In genomic region chr16:29995911-29996772, GRCh38 we compare ENCODE assay signal across 8 cellular contexts. TPM values are rescaled to one million over a fixed set of nuclear protein-coding genes. Genes with fewer than 3 reads are reported as not detected.
A peak's percentile ranks its signal among the peaks of the same experiment; 100 is the strongest.
DNase-seq lines count a peak whose midpoint lies in the region; ATAC-seq and TF ChIP-seq lines count a peak whose summit lies in the region.

A gene with protein sequence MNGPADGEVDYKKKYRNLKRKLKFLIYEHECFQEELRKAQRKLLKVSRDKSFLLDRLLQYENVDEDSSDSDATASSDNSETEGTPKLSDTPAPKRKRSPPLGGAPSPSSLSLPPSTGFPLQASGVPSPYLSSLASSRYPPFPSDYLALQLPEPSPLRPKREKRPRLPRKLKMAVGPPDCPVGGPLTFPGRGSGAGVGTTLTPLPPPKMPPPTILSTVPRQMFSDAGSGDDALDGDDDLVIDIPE (plus strand): TSS chr16:29996241. CDS start chr16:29996311, 70 bp downstream.

- H2AK5ac ChIP-seq in IMR-90 (ENCODE audit: low read depth, low read length) = peak within 1 kb of the TSS; percentile 97

- H3K56ac ChIP-seq in IMR-90 (ENCODE audit: extremely low read depth, insufficient read depth, low read length) = peak within 1 kb of the TSS; percentile 100

- CTCF ChIA-PET in IMR-90 (lab: Yijun Ruan, JAX) = interaction anchor here (1.7 kb wide), 1 partner anchor 181 kb away, joined by 4 read pairs; the partner anchor contains the start of gene PAGR1
- CTCF ChIA-PET in PC-3 (lab: Charles Lee) = interaction anchor here (0.5 kb wide), 1 partner anchor 9 kb away, joined by 4 read pairs; no protein-coding TSS in a partner anchor

- no peaks in the 10 kb centered on the region for H4K20me1 ChIP-seq in IMR-90 (ENCODE audit: insufficient read depth, low read length)
- no peaks in the 10 kb centered on the region for H4K20me1 ChIP-seq in PC-3 (ENCODE audit: low read length)

- peak within 1 kb of the TSS; percentile 79 for H3K27ac ChIP-seq in IMR-90 (ENCODE audit: insufficient read depth, low read length)
- peak within 1 kb of the TSS; percentile 92 for H3K27ac ChIP-seq in PC-3 (ENCODE audit: low read length)
- peak within 1 kb of the TSS; percentile 74 for H3K27ac ChIP-seq in epithelial cell of prostate

- peak within 1 kb of the TSS; percentile 99 for H3K14ac ChIP-seq in IMR-90 (replicated peaks; ENCODE audit: low read depth, low read length)

- H3K36me3 ChIP-seq in IMR-90 (ENCODE audit: control insufficient read depth, insufficient read depth, low read length) (peaks cover 16% of the 10 kb centered on the region), PC-3 (ENCODE audit: low read depth, low read length) (peaks cover 8% of the 10 kb centered on the region; the same call in 1 of the 2 replicates)

- peak within 1 kb of the TSS; percentile 37; the same call in 1 of the 2 replicates for H2BK20ac ChIP-seq in IMR-90 (ENCODE audit: low read depth, low read length)

- H3K4ac ChIP-seq in IMR-90 (ENCODE audit: low read depth, low read length) = peak within 1 kb of the TSS; percentile 99

- peak within 1 kb of the TSS; percentile 93 to 100 for H4K8ac ChIP-seq in IMR-90 (ENCODE audit: low read depth in 2 of 2, low read length in 2 of 2)

- BruUV-seq in IMR-90 (replicated peaks; lab: Mats Ljungman, UMichigan) (no TSS peak), PC-3 (replicated peaks; lab: Mats Ljungman, UMichigan) (TSS peak; percentile 34)

- 0% methylated on average over 35 of the region's 66 CpGs; no CpG with 5 or more reads in 1 of the 2 experiments for WGBS in IMR-90 (ENCODE audit: extremely low coverage in 2 of 2, insufficient read length in 1 of 2), 2 experiments

- peak within 1 kb of the TSS; percentile 69 for H4K5ac ChIP-seq in IMR-90 (ENCODE audit: low read depth, low read length)

- peaks cover 7% of the 10 kb centered on the region; the same call in 1 of the 2 replicates for H3K9me1 ChIP-seq in IMR-90 (ENCODE audit: insufficient read depth, low read length)

- POLR2A ChIA-PET in IMR-90 (lab: Charles Lee; ENCODE audit: unreplicated experiment) = interaction anchor here (0.6 kb wide), 1 partner anchor 10 kb away, joined by 5 read pairs; no protein-coding TSS in a partner anchor
- POLR2A ChIA-PET in PC-3 (lab: Charles Lee; ENCODE audit: unreplicated experiment) = no interaction called here

- H3K23ac ChIP-seq in IMR-90 (ENCODE audit: low read depth, low read length) = peak within 1 kb of the TSS; percentile 98

- H3F3A ChIP-seq in PC-3 (ENCODE audit: low read length, unreplicated experiment) = no peaks in the 10 kb centered on the region

- H3K4me3 ChIP-seq in IMR-90 (ENCODE audit: insufficient read depth, low read depth, low read length) = peak within 1 kb of the TSS; percentile 65
- peak within 1 kb of the TSS; percentile 91 for H3K4me3 ChIP-seq in PC-3 (ENCODE audit: low read length)

- peak within 1 kb of the TSS; percentile 98 for H2AK9ac ChIP-seq in IMR-90 (replicated peaks; ENCODE audit: low read depth, low read length, poor library complexity)

- H3K9ac ChIP-seq in IMR-90 (ENCODE audit: low read depth, low read length) (peak within 1 kb of the TSS; percentile 85), PC-3 (ENCODE audit: low read length) (peak within 1 kb of the TSS; percentile 100)

- TF ChIP-seq CTCF in IMR-90 (conservative IDR thresholded peaks at IDR 0.05; ENCODE audit: low read depth, low read length) (no peak), PC-3 (conservative IDR thresholded peaks at IDR 0.05; ENCODE audit: low read depth, low read length) (no peak)

- H3K4me2 ChIP-seq in IMR-90 (ENCODE audit: low read depth, low read length) = peak within 1 kb of the TSS; percentile 95
- H3K4me2 ChIP-seq in PC-3 (ENCODE audit: low read length) = peak within 1 kb of the TSS; percentile 100

- intact Hi-C loops in IMR-90 (cut with micrococcal nuclease) = loop anchor here (2.0 to 5.0 kb wide), 2 partner anchors 69 to 133 kb away; partner anchors contain the start of genes CDIPT and KCTD13
- intact Hi-C loops in PC-3 (cut with micrococcal nuclease) = loop anchor here (2.0 kb wide), 1 partner anchor 133 kb away; the partner anchor contains the start of gene CDIPT

- in situ Hi-C loops in IMR-90 (cut with MboI; ENCODE audit: low sequenced_read_pairs) = no loop called here

- peak; percentile 90 for DNase-seq in DMS114 treated with DMSO at 0.1 percent for 48 hours (lab: John Stamatoyannopoulos, UW; ENCODE audit: unreplicated experiment)
- DNase-seq in IMR-90 = peak; percentile 93
- DNase-seq in PC-3 = peak; percentile 94
- DNase-seq in activated T-cell treated with anti-CD3 and anti-CD28 coated beads for 48 hours (ENCODE audit: low read depth) = peak; percentile 99
- DNase-seq in epithelial cell of prostate (ENCODE audit: low read depth, low spot score) = peak; percentile 70
- DNase-seq in mucosa of gallbladder (ENCODE audit: low spot score) = peak; percentile 98
- peak; percentile 100 for DNase-seq in stimulated activated CD8-positive, alpha-beta memory T cell treated with anti-CD3 and anti-CD28 coated beads, Interleukin-4, amount 100 ng/mL, for 48 hours

- peak within 1 kb of the TSS; percentile 90; the same call in 1 of the 3 replicates for H2BK15ac ChIP-seq in IMR-90 (ENCODE audit: low read depth, low read length)

- dilution Hi-C loops in IMR-90 (cut with HindIII; ENCODE audit: low sequenced_read_pairs, unreplicated experiment) = no loop called here

- TF ChIP-seq POLR2A in IMR-90 (IDR thresholded peaks at IDR 0.05; ENCODE audit: low read depth, low read length) = peak; percentile 69

- H2AFZ ChIP-seq in IMR-90 (replicated peaks; ENCODE audit: low read length, poor library complexity) (peak within 1 kb of the TSS; percentile 99), PC-3 (ENCODE audit: low read length) (peak within 1 kb of the TSS; percentile 100)

- no peaks in the 10 kb centered on the region for H3K9me2 ChIP-seq in PC-3 (replicated peaks; ENCODE audit: low read length)

- peaks cover 16 to 48% of the 10 kb centered on the region in 2 experiments; a peak in 3 of 4 replicates for H3K79me1 ChIP-seq in IMR-90 (ENCODE audit: low read depth in 1 of 2, low read length in 2 of 2)

- H3K9me3 ChIP-seq in IMR-90 (ENCODE audit: control insufficient read depth, insufficient read depth, low read length) (no peaks in the 10 kb centered on the region), PC-3 (ENCODE audit: low read length) (no peaks in the 10 kb centered on the region)

- H2BK5ac ChIP-seq in IMR-90 (ENCODE audit: low read depth, low read length, poor library complexity, severe bottlenecking) = peak within 1 kb of the TSS; percentile 82

- peak within 1 kb of the TSS; percentile 88 for H2BK120ac ChIP-seq in IMR-90 (ENCODE audit: low read depth, low read length)

- peaks cover 8% of the 10 kb centered on the region for H3K4me1 ChIP-seq in IMR-90 (ENCODE audit: control insufficient read depth, insufficient read depth, low read length)
- H3K4me1 ChIP-seq in PC-3 (ENCODE audit: insufficient read depth, low read length) = peaks cover 24% of the 10 kb centered on the region

- H3K27me3 ChIP-seq in IMR-90 (ENCODE audit: control insufficient read depth, insufficient read depth, low read length) = no peaks in the 10 kb centered on the region
- no peaks in the 10 kb centered on the region for H3K27me3 ChIP-seq in PC-3 (ENCODE audit: low read length)

- ATAC-seq in GM21528 (IDR thresholded peaks at IDR 0.05; ENCODE audit: low FRiP score, unreplicated experiment) (peak; percentile 76), IMR-90 (ENCODE audit: low read depth) (peak; percentile 98), PC-3 (peak; percentile 94)

- TF ChIP-seq RAD21 in IMR-90 (IDR thresholded peaks at IDR 0.05; ENCODE audit: low read length) = peak; percentile 1; the same call in 1 of the 2 replicates

- H3K18ac ChIP-seq in IMR-90 (ENCODE audit: low read depth, low read length) = peak within 1 kb of the TSS; percentile 32

- peak within 1 kb of the TSS; percentile 99 for H4K91ac ChIP-seq in IMR-90 (ENCODE audit: insufficient read depth, low read depth, low read length)

- peaks cover 12% of the 10 kb centered on the region for H3K79me2 ChIP-seq in PC-3 (ENCODE audit: low read length)

TF ChIP-seq in IMR-90, 13 proteins besides CTCF, POLR2A, EP300 and RAD21:
- TF ChIP-seq MXI1 (IDR thresholded peaks at IDR 0.05; ENCODE audit: borderline replicate concordance, low read depth, low read length) = 0 out of 2 replicates have a peak, but pooled peaks have one; percentile 47
- TF ChIP-seq NFE2L2 (IDR thresholded peaks at IDR 0.05; ENCODE audit: low read depth, low read length) = no peak
- peak; percentile 78 for TF ChIP-seq CEBPB (IDR thresholded peaks at IDR 0.05; ENCODE audit: low read depth, low read length)
- TF ChIP-seq MAZ (IDR thresholded peaks at IDR 0.05; ENCODE audit: borderline replicate concordance, low read depth, low read length) = peak; percentile 60
- TF ChIP-seq CHD1 (IDR thresholded peaks at IDR 0.05; ENCODE audit: low read depth, low read length) = no peak
- TF ChIP-seq, protein P1, sequence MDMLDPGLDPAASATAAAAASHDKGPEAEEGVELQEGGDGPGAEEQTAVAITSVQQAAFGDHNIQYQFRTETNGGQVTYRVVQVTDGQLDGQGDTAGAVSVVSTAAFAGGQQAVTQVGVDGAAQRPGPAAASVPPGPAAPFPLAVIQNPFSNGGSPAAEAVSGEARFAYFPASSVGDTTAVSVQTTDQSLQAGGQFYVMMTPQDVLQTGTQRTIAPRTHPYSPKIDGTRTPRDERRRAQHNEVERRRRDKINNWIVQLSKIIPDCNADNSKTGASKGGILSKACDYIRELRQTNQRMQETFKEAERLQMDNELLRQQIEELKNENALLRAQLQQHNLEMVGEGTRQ (IDR thresholded peaks at IDR 0.05; ENCODE audit: low read depth, low read length) = no peak
- peak; percentile 84; the same call in 1 of the 2 replicates for TF ChIP-seq BHLHE40 (IDR thresholded peaks at IDR 0.05; ENCODE audit: low read depth, low read length)
- no peak for TF ChIP-seq RCOR1 (IDR thresholded peaks at IDR 0.05; ENCODE audit: insufficient replicate concordance, low read length)
- TF ChIP-seq, protein P2, sequence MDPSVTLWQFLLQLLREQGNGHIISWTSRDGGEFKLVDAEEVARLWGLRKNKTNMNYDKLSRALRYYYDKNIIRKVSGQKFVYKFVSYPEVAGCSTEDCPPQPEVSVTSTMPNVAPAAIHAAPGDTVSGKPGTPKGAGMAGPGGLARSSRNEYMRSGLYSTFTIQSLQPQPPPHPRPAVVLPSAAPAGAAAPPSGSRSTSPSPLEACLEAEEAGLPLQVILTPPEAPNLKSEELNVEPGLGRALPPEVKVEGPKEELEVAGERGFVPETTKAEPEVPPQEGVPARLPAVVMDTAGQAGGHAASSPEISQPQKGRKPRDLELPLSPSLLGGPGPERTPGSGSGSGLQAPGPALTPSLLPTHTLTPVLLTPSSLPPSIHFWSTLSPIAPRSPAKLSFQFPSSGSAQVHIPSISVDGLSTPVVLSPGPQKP (IDR thresholded peaks at IDR 0.05; ENCODE audit: borderline replicate concordance, low read depth, low read length) = no peak

RNA-seq across cellular contexts. Expression of the gene that starts here (rescaled TPM):
- total RNA-seq in IMR-90 (2012; rRNA removed) (42.1 and 42.8 TPM in 2 replicates), PC-3 (2014; rRNA removed) (60.6 and 70.3 TPM in 2 replicates), mucosa of gallbladder (88.4 TPM)
- polyA plus RNA-seq in IMR-90 (2012; rRNA removed) = 40.9 and 46.5 TPM in 2 replicates
- 45.5 and 51.0 TPM in 2 replicates for polyA plus RNA-seq in IMR-90 (2012; cell fraction: cytosol; rRNA removed)
- 91.7 and 205 TPM in 2 replicates for polyA plus RNA-seq in IMR-90 (2012; cell fraction: nucleus; rRNA removed; ENCODE audit: low replicate concordance)

Comparison
In these comparisons a context has a peak if more than half of its experiments do, and no peak if none do; other contexts are left out.
1. Peak in every context shown above with its lines: DNase-seq, ATAC-seq, H3K4me3 ChIP-seq and H3K27ac ChIP-seq.